Comparison of ENCODE assay signal across 16 cellular contexts in genomic region chr10:73867871-73868631, GRCh38. TPM values are rescaled to one million over a fixed set of nuclear protein-coding genes. Genes with fewer than 3 reads are reported as not detected.
DNase-seq lines count a peak whose midpoint lies in the region; ATAC-seq and TF ChIP-seq lines count a peak whose summit lies in the region.
"Had no signal": no experiment of that assay in that cellular context is flagged by ENCODE, and none has a peak within 500 bp of the region (broad histone marks: within the 10 kb centered on the region; RNA-seq: fewer than 3 reads in every experiment).

No MANE protein-coding gene starts in this region.

- H3K36me3 ChIP-seq in upper lobe of right lung (peaks cover 13% of the 10 kb centered on the region), SK-N-SH (replicated peaks in 1 of 2; ENCODE audit: control insufficient read depth in 1 of 2, insufficient read depth in 2 of 2, low read length in 1 of 2) (peaks cover 19 to 67% of the 10 kb centered on the region in 2 experiments)
- H3K36me3 ChIP-seq: prostate gland had no signal

- intact Hi-C loops in upper lobe of right lung (cut with DNase I), result no loop called here

- no peak overlapping the region for H3K4me3 ChIP-seq in upper lobe of right lung
- no peak overlapping the region for H3K4me3 ChIP-seq in SK-N-SH (ENCODE audit: low read depth in 2 of 2, low read length in 1 of 2)
- H3K4me3 ChIP-seq: left lung, prostate gland had no signal

- H3K9me3 ChIP-seq in upper lobe of right lung, result no peaks in the 10 kb centered on the region
- no peaks in the 10 kb centered on the region for H3K9me3 ChIP-seq in SK-N-SH
- H3K9me3 ChIP-seq: left lung, prostate gland had no signal

- H3K27ac Mint-ChIP-seq in activated naive CD4-positive, alpha-beta T cell treated with anti-CD3 and anti-CD28 coated beads, Interleukin-2, amount 10 ng/mL, durations not matched to agents 7 days and 5 days, result peak overlapping the region; percentile 82
- H3K27ac Mint-ChIP-seq in naive B cell, result peak overlapping the region; percentile 5 to 96 (median 78)
- H3K27ac Mint-ChIP-seq: type B pancreatic cell had no signal

- H3K4me1 Mint-ChIP-seq in activated naive CD4-positive, alpha-beta T cell treated with anti-CD3 and anti-CD28 coated beads, Interleukin-2, amount 10 ng/mL, durations not matched to agents 7 days and 5 days, result peaks cover 90% of the 10 kb centered on the region
- peaks cover 55 to 87% (median 70%) of the 10 kb centered on the region in 3 donors for H3K4me1 Mint-ChIP-seq in naive B cell

- H3K4me3 Mint-ChIP-seq in activated naive CD4-positive, alpha-beta T cell treated with anti-CD3 and anti-CD28 coated beads, Interleukin-2, amount 10 ng/mL, durations not matched to agents 7 days and 5 days, result no peak overlapping the region
- H3K4me3 Mint-ChIP-seq in naive B cell, result peak overlapping the region in 2 of 8 donors; percentile 5 to 46
- H3K4me3 Mint-ChIP-seq: type B pancreatic cell had no signal

- ATAC-seq in naive B cell (ENCODE audit: low read depth in 2 of 2), result no peak
- no peak for ATAC-seq in upper lobe of right lung
- ATAC-seq in HG03095 (IDR thresholded peaks at IDR 0.05; ENCODE audit: unreplicated experiment), result no peak
- ATAC-seq: foreskin keratinocyte, left lung had no signal

- H3K9me2 ChIP-seq in SK-N-SH, result no peaks in the 10 kb centered on the region

- no peak for DNase-seq in activated naive CD4-positive, alpha-beta T cell treated with anti-CD3 and anti-CD28 coated beads, Interleukin-2, amount 10 ng/mL, durations not matched to agents 7 days and 5 days
- DNase-seq in activated naive CD4-positive, alpha-beta T cell treated with anti-CD3 and anti-CD28 coated beads, Interleukin-2, amount 50 U/mL, for 16 hours, result no peak
- DNase-seq in caudate nucleus (lab: John Stamatoyannopoulos, UW) (no peak), naive B cell (no peak), upper lobe of right lung (no peak), NCI-H2081 treated with DMSO at 0.1 percent for 48 hours (lab: John Stamatoyannopoulos, UW) (no peak), SK-N-SH (no peak)
- DNase-seq: activated CD4-positive, CD25-positive, alpha-beta regulatory T cell; activated gamma-delta T cell treated with Interleukin-2 at 50 U/mL for 16 hours; foreskin keratinocyte; left lung; NCI-H526; SHP77 treated with DMSO at 0.1 percent for 48 hours had no signal

- H3K79me2 ChIP-seq in SK-N-SH (ENCODE audit: insufficient read depth), result peaks cover 57% of the 10 kb centered on the region

- H3F3A ChIP-seq in SK-N-SH (replicated peaks; ENCODE audit: insufficient read depth), result peaks cover 6% of the 10 kb centered on the region

- CTCF ChIA-PET in activated naive CD4-positive, alpha-beta T cell treated with anti-CD3 and anti-CD28 coated beads, Interleukin-2, amount 10 ng/mL, durations not matched to agents 7 days and 5 days (lab: Charles Lee), result interaction anchor here (4.1 kb wide), 1 partner anchor 11 kb away, joined by 25 read pairs; no protein-coding TSS in a partner anchor
- CTCF ChIA-PET in SK-N-SH (lab: Yijun Ruan, JAX), result interaction anchor here (0.7 to 37.3 kb wide), 4 partner anchors 12 to 213 kb away, joined by 3 to 753 read pairs (median 6); no protein-coding TSS in a partner anchor

- no peak overlapping the region for H3K9ac ChIP-seq in SK-N-SH

- TF ChIP-seq EP300 in SK-N-SH (IDR thresholded peaks at IDR 0.05; ENCODE audit: borderline replicate concordance in 1 of 2, low read depth in 1 of 2, low read length in 1 of 2), result no peak

- H3K36me3 Mint-ChIP-seq in activated naive CD4-positive, alpha-beta T cell treated with anti-CD3 and anti-CD28 coated beads, Interleukin-2, amount 10 ng/mL, durations not matched to agents 7 days and 5 days, result peaks cover 75% of the 10 kb centered on the region
- no peaks in the 10 kb centered on the region for H3K36me3 Mint-ChIP-seq in naive B cell

- TF ChIP-seq CTCF in upper lobe of right lung (IDR thresholded peaks at IDR 0.05) (no peak), SK-N-SH (IDR thresholded peaks at IDR 0.05) (no peak)

- H3K27me3 ChIP-seq in upper lobe of right lung (no peaks in the 10 kb centered on the region), SK-N-SH (ENCODE audit: insufficient read depth) (no peaks in the 10 kb centered on the region)
- H3K27me3 ChIP-seq: foreskin keratinocyte, left lung had no signal

- peaks cover 47% of the 10 kb centered on the region for H3K4me1 ChIP-seq in upper lobe of right lung
- H3K4me1 ChIP-seq in SK-N-SH (ENCODE audit: control insufficient read depth in 1 of 2, insufficient read depth in 2 of 2, low read depth in 1 of 2, low read length in 1 of 2), result peaks cover 10 to 24% of the 10 kb centered on the region in 2 experiments; a peak in 2 of 4 replicates
- H3K4me1 ChIP-seq: foreskin keratinocyte had no signal

- H2AFZ ChIP-seq in SK-N-SH (ENCODE audit: low read depth), result no peak overlapping the region

- POLR2A ChIA-PET in SK-N-SH (lab: Yijun Ruan, JAX), result no interaction called here

- no peaks in the 10 kb centered on the region for H3K27me3 Mint-ChIP-seq in activated naive CD4-positive, alpha-beta T cell treated with anti-CD3 and anti-CD28 coated beads, Interleukin-2, amount 10 ng/mL, durations not matched to agents 7 days and 5 days
- no peaks in the 10 kb centered on the region for H3K27me3 Mint-ChIP-seq in naive B cell
- H3K27me3 Mint-ChIP-seq: type B pancreatic cell had no signal

- no peak overlapping the region for H3K4me2 ChIP-seq in SK-N-SH

- H3K9me3 Mint-ChIP-seq in activated naive CD4-positive, alpha-beta T cell treated with anti-CD3 and anti-CD28 coated beads, Interleukin-2, amount 10 ng/mL, durations not matched to agents 7 days and 5 days, result no peaks in the 10 kb centered on the region
- H3K9me3 Mint-ChIP-seq in naive B cell, result no peaks in the 10 kb centered on the region
- H3K9me3 Mint-ChIP-seq: type B pancreatic cell had no signal

- peaks cover 44% of the 10 kb centered on the region for H4K20me1 ChIP-seq in SK-N-SH (ENCODE audit: insufficient read depth)

- H3K27ac ChIP-seq in caudate nucleus (ENCODE audit: low read depth, low read length), result peak overlapping the region; percentile 44
- peak overlapping the region; percentile 76 for H3K27ac ChIP-seq in upper lobe of right lung
- no peak overlapping the region for H3K27ac ChIP-seq in SK-N-SH (ENCODE audit: low read depth in 2 of 2, low read length in 1 of 2)
- H3K27ac ChIP-seq: foreskin keratinocyte, prostate gland had no signal

- TF ChIP-seq RAD21 in SK-N-SH (IDR thresholded peaks at IDR 0.05; ENCODE audit: low read length), result no peak

- whole genome bisulfite sequencing in SK-N-SH (ENCODE audit: low lambda C conversion rate), result 94% methylated on average over 11 of the region's 11 CpGs

TF ChIP-seq in SK-N-SH, 30 proteins besides CTCF, POLR2A, EP300 and RAD21 (continues in another document):
- TF ChIP-seq ZBTB33 (IDR thresholded peaks at IDR 0.05; ENCODE audit: borderline replicate concordance, low read depth) (no peak), TEAD4 (IDR thresholded peaks at IDR 0.05; ENCODE audit: borderline replicate concordance, insufficient read depth) (no peak)

RNA-seq across cellular contexts. Expression of gene CAMK2G, which starts 6.3 kb away (rescaled TPM):
- 1 to 10 TPM; 1.7 to 5.1 (median 3.6) TPM for polyA plus RNA-seq in naive B cell (ENCODE audit: low read depth in 6 of 6)
- 36.2 TPM for total RNA-seq in upper lobe of right lung
- polyA plus RNA-seq in SK-N-SH (2012; rRNA removed), result 41.4 and 52.2 TPM in 2 replicates
- polyA plus RNA-seq in SK-N-SH (2012; cell fraction: cytosol; rRNA removed), result 29.0 and 35.7 TPM in 2 replicates
- 103 and 119 TPM in 2 replicates for polyA plus RNA-seq in SK-N-SH (2012; cell fraction: nucleus; rRNA removed)

RNA-seq across cellular contexts. Expression of gene PLAU, which starts 42.9 kb away (rescaled TPM):
- polyA plus RNA-seq in naive B cell (ENCODE audit: low read depth in 6 of 6) (under 1 TPM in 1 of 6 donors, not detected in 5; 0.12 TPM), SK-N-SH (2012; rRNA removed) (159 and 200 TPM in 2 replicates)
- 16.8 TPM for total RNA-seq in upper lobe of right lung
- polyA plus RNA-seq in SK-N-SH (2012; cell fraction: cytosol; rRNA removed), result 163 and 191 TPM in 2 replicates
- polyA plus RNA-seq in SK-N-SH (2012; cell fraction: nucleus; rRNA removed), result 211 and 277 TPM in 2 replicates

RNA-seq across cellular contexts. Expression of gene NDST2, which starts 56.7 kb away (rescaled TPM):
- polyA plus RNA-seq in naive B cell (ENCODE audit: low read depth in 6 of 6) (10 to 100 TPM in 5 of 6 donors, 1 to 10 TPM in 1; 6.2 to 29.8 (median 16.4) TPM), SK-N-SH (2012; rRNA removed) (22.1 and 24.1 TPM in 2 replicates)
- total RNA-seq in upper lobe of right lung, result 35.0 TPM
- polyA plus RNA-seq in SK-N-SH (2012; cell fraction: cytosol; rRNA removed), result 10.5 and 14.1 TPM in 2 replicates
- 69.9 and 86.8 TPM in 2 replicates for polyA plus RNA-seq in SK-N-SH (2012; cell fraction: nucleus; rRNA removed)

Comparison
In these comparisons a context has a peak if more than half of its experiments do, and no peak if none do; other contexts are left out.
1. H3K27ac ChIP-seq: peak in caudate nucleus (single experiment) and upper lobe of right lung (single experiment); none in SK-N-SH (0 of 2).
2. RNA of gene PLAU, which starts 42.9 kb away (polyA plus RNA-seq): 159 to 277 TPM in SK-N-SH; 0.12 TPM in naive B cell; every median in the first group is over 100 times any median in the second.